17 cellular contexts compared by ENCODE assay signal in the genomic region with DNA sequence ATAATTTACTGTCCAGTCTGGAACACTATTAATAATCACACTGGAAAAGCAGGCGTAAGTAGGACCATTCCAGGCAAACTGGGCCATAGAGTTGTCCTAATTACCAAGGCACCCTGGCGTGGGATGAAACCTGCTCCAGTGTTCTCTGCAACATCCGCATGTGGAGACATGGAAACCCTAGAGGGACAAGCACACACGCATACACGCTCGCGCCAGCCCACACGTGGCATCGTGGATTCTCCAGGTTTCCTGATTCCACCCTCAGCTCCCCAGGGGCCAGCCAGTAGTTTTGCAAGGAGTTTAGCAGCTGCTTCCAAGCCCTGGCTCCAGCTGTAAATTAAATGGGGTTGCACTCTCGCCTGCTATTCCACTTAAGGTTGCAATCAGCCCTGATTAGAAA.
A peak's percentile ranks its signal among the peaks of the same experiment; 100 is the strongest.
DNase-seq lines count a peak whose midpoint lies in the region; ATAC-seq and TF ChIP-seq lines count a peak whose summit lies in the region.
"Had no signal": no experiment of that assay in that cellular context is flagged by ENCODE, and none has a peak within 500 bp of the region (broad histone marks: within the 10 kb centered on the region; RNA-seq: fewer than 3 reads in every experiment).

No MANE protein-coding gene starts in this region.

- in situ Hi-C loops in gastrocnemius medialis (cut with MboI; ENCODE audit: low sequenced_read_pairs in 4 of 4) = no loop called here

- TF ChIP-seq POLR2A in gastrocnemius medialis (IDR thresholded peaks at IDR 0.05) = no peak
- TF ChIP-seq POLR2A in Peyer's patch (IDR thresholded peaks at IDR 0.05) = no peak

- H3K27me3 ChIP-seq in heart right ventricle (no peaks in the 10 kb centered on the region), gastrocnemius medialis (no peaks in the 10 kb centered on the region), Peyer's patch (no peaks in the 10 kb centered on the region)
- H3K27me3 ChIP-seq in effector memory CD4-positive, alpha-beta T cell (replicated peaks; ENCODE audit: control insufficient read depth, insufficient read depth, low read length, poor library complexity, severe bottlenecking) = no peaks in the 10 kb centered on the region

- H3K4me1 ChIP-seq in heart right ventricle (peaks cover 0 to 28% (median 5%) of the 10 kb centered on the region in 9 donors), gastrocnemius medialis (peaks cover 18 to 22% of the 10 kb centered on the region in 2 donors), Peyer's patch (no peaks in the 10 kb centered on the region)
- no peaks in the 10 kb centered on the region for H3K4me1 ChIP-seq in effector memory CD4-positive, alpha-beta T cell (ENCODE audit: control insufficient read depth, insufficient read depth, low read length, poor library complexity, severe bottlenecking)

- H3K9me3 ChIP-seq in heart right ventricle (no peaks in the 10 kb centered on the region), gastrocnemius medialis (no peaks in the 10 kb centered on the region), Peyer's patch (no peaks in the 10 kb centered on the region)
- no peaks in the 10 kb centered on the region for H3K9me3 ChIP-seq in effector memory CD4-positive, alpha-beta T cell (ENCODE audit: control insufficient read depth, low read length)

- DNase-seq in AG10803 (ENCODE audit: low read depth) = peak; percentile 69
- peak; percentile 34 for DNase-seq in LHCN-M2 (ENCODE audit: low read depth)
- peak; percentile 38 to 62 for DNase-seq in heart right ventricle
- DNase-seq in gastrocnemius medialis = peak; percentile 20 to 69
- DNase-seq in hippocampal formation (lab: John Stamatoyannopoulos, UW) = no peak
- no peak for DNase-seq in Peyer's patch
- no peak for DNase-seq in effector memory CD4-positive, alpha-beta T cell
- DNase-seq: COR-L47, KG1, NCI-H1436, NCI-H2029, NCI-H2227 treated with DMSO at 0.1 percent for 48 hours, NCI-H524 had no signal

- no peak overlapping the region for H3K4me3 ChIP-seq in AG10803 (ENCODE audit: low read length)
- no peak overlapping the region for H3K4me3 ChIP-seq in heart right ventricle
- no peak overlapping the region for H3K4me3 ChIP-seq in gastrocnemius medialis
- no peak overlapping the region for H3K4me3 ChIP-seq in Peyer's patch
- H3K4me3 ChIP-seq in effector memory CD4-positive, alpha-beta T cell (ENCODE audit: insufficient read depth, low read depth, low read length, poor library complexity, severe bottlenecking) = no peak overlapping the region
- H3K4me3 ChIP-seq: GM23338, SK-N-MC had no signal

- intact Hi-C loops in heart right ventricle (cut with DNase I) (no loop called here), gastrocnemius medialis (cut with DNase I; ENCODE audit: low total_unique reads) (no loop called here)

- H3K27ac ChIP-seq in heart right ventricle = peak overlapping the region in 2 of 10 donors; percentile 25 to 39
- no peak overlapping the region for H3K27ac ChIP-seq in gastrocnemius medialis
- H3K27ac ChIP-seq in Peyer's patch = no peak overlapping the region
- no peak overlapping the region for H3K27ac ChIP-seq in effector memory CD4-positive, alpha-beta T cell (ENCODE audit: insufficient read depth, low read length, poor library complexity, severe bottlenecking)
- H3K27ac ChIP-seq: SK-N-MC had no signal

- H3K36me3 ChIP-seq in heart right ventricle (peaks cover 0 to 85% (median 0%) of the 10 kb centered on the region in 9 donors), gastrocnemius medialis (peaks cover 0 to 23% of the 10 kb centered on the region in 2 donors), Peyer's patch (no peaks in the 10 kb centered on the region)
- no peaks in the 10 kb centered on the region for H3K36me3 ChIP-seq in effector memory CD4-positive, alpha-beta T cell (ENCODE audit: control insufficient read depth, insufficient read depth, low read length)

- ATAC-seq in heart right ventricle = peak in 7 of 8 donors; percentile 9 to 47 (median 30)
- ATAC-seq in gastrocnemius medialis = peak in 1 of 2 donors; percentile 15
- ATAC-seq: GM23338, HCT116, HepG2 had no signal

- TF ChIP-seq CTCF in AG10803 (conservative IDR thresholded peaks at IDR 0.05; ENCODE audit: low read length) (no peak), heart right ventricle (IDR thresholded peaks at IDR 0.05) (no peak), gastrocnemius medialis (IDR thresholded peaks at IDR 0.05 in 4 of 5, conservative IDR thresholded peaks at IDR 0.05 in 1 of 5) (no peak), Peyer's patch (IDR thresholded peaks at IDR 0.05) (no peak)

- 50 to 59% methylated on average over 10 of the region's 10 CpGs for WGBS in heart right ventricle, 2 donors

Comparison
In these comparisons a context has a peak if more than half of its experiments do, and no peak if none do; other contexts are left out.
1. DNase-seq: peak in AG10803 (single experiment), LHCN-M2 (single experiment), heart right ventricle (2 of 2) and gastrocnemius medialis (2 of 2); none in hippocampal formation (0 of 2), Peyer's patch (0 of 3) and effector memory CD4-positive, alpha-beta T cell (0 of 3).